In the genomic region with DNA sequence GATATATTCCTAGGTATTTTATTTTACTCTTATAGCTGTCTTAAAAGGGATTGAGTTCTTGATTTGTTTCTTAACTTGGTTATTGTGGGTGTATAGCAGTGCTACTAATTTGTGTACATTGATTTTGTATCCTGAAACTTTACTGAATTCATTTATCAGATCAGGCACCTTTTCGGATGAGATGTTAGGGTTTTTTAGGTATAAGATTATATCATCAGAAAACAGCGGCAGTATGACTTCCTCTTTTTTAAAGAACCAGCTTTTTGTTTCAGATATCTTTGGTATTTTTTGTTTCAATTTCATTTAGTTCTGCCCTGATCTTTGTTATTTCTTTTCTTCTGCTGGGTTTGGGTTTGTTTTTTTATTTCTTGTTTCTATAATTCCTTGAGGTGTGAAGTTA, we compare ENCODE assay signal across 15 cellular contexts.
DNase-seq lines count a peak whose midpoint lies in the region; ATAC-seq and TF ChIP-seq lines count a peak whose summit lies in the region.
"Had no signal": no experiment of that assay in that cellular context is flagged by ENCODE, and none has a peak within 500 bp of the region (broad histone marks: within the 10 kb centered on the region; RNA-seq: fewer than 3 reads in every experiment).

No MANE protein-coding gene starts in this region.

- H3K36me3 ChIP-seq in aorta (ENCODE audit: control insufficient read depth in 1 of 2, insufficient read depth in 2 of 2, low read length in 1 of 2) (no peaks in the 10 kb centered on the region), breast epithelium (no peaks in the 10 kb centered on the region)
- H3K36me3 ChIP-seq: BLaER1 treated with 17β-estradiol and CSF1 and Interleukin-3, amounts not matched to agents 10 nM and 100 nM had no signal

- in situ Hi-C loops in KBM-7 (cut with MboI; ENCODE audit: low pct_unique_long_range_greater_than_20kb, low sequenced_read_pairs) = no loop called here

- ATAC-seq in GM19463 (IDR thresholded peaks at IDR 0.05; ENCODE audit: unreplicated experiment) (peak; percentile 60), HG03025 (IDR thresholded peaks at IDR 0.05; ENCODE audit: low FRiP score, unreplicated experiment) (peak; percentile 91), aorta (ENCODE audit: low FRiP score) (no peak)

- H3K9me3 ChIP-seq in aorta (ENCODE audit: control insufficient read depth, low read length) (no peaks in the 10 kb centered on the region), breast epithelium (peaks cover 0 to 17% of the 10 kb centered on the region in 2 donors)
- H3K9me3 ChIP-seq: BLaER1 treated with 17β-estradiol and CSF1 and Interleukin-3, amounts not matched to agents 10 nM and 100 nM had no signal

- H3K4me1 ChIP-seq in aorta (ENCODE audit: control insufficient read depth in 1 of 2, insufficient read depth in 2 of 2, low read length in 2 of 2) (no peaks in the 10 kb centered on the region), breast epithelium (no peaks in the 10 kb centered on the region)
- H3K4me1 ChIP-seq: BLaER1 treated with 17β-estradiol and CSF1 and Interleukin-3, amounts not matched to agents 10 nM and 100 nM had no signal

- WGBS in aorta, 2 donors = 87 to 91% methylated on average over 2 of the region's 2 CpGs

- H3K27me3 ChIP-seq in aorta (ENCODE audit: control insufficient read depth in 1 of 2, insufficient read depth in 2 of 2, low read length in 1 of 2) = peaks cover 0 to 2% of the 10 kb centered on the region in 2 donors
- no peaks in the 10 kb centered on the region for H3K27me3 ChIP-seq in breast epithelium
- H3K27me3 ChIP-seq: BLaER1 treated with 17β-estradiol and CSF1 and Interleukin-3, amounts not matched to agents 10 nM and 100 nM had no signal

- DNase-seq in KBM-7 (peak; percentile 48), dermis blood vessel endothelial cell (no peak), aorta (no peak), breast epithelium (ENCODE audit: low spot score in 2 of 2) (no peak), NCI-H446 (lab: John Stamatoyannopoulos, UW) (no peak)
- DNase-seq: activated CD8-positive, alpha-beta memory T cell treated with anti-CD3 and anti-CD28 coated beads for 24 hours; activated gamma-delta T cell; cortex of kidney; erythroblast; PC-9; retina had no signal

- no peak overlapping the region for H3K4me3 ChIP-seq in aorta (ENCODE audit: low read length in 2 of 2)
- no peak overlapping the region for H3K4me3 ChIP-seq in breast epithelium
- H3K4me3 ChIP-seq: BLaER1 treated with 17β-estradiol and CSF1 and Interleukin-3, amounts not matched to agents 10 nM and 100 nM; PC-9; SK-N-MC had no signal

- H3K27ac ChIP-seq in aorta (ENCODE audit: low read depth in 1 of 2, low read length in 2 of 2) = no peak overlapping the region
- H3K27ac ChIP-seq in breast epithelium = no peak overlapping the region
- H3K27ac ChIP-seq: BLaER1 treated with 17β-estradiol and CSF1 and Interleukin-3, amounts not matched to agents 10 nM and 100 nM; PC-9; SK-N-MC had no signal

- TF ChIP-seq CTCF in breast epithelium (IDR thresholded peaks at IDR 0.05) = no peak

- TF ChIP-seq POLR2A in breast epithelium (IDR thresholded peaks at IDR 0.05) = no peak

- intact Hi-C loops in aorta (cut with DNase I) = no loop called here
- intact Hi-C loops in breast epithelium (cut with DNase I; ENCODE audit: low total_unique reads) = no loop called here
